6 cellular contexts compared by ENCODE assay signal in genomic region chr3:146104068-146104467, GRCh38.
"Had no signal": no experiment of that assay in that cellular context is flagged by ENCODE, and none has a peak within 500 bp of the region (broad histone marks: within the 10 kb centered on the region; RNA-seq: fewer than 3 reads in every experiment).

No MANE protein-coding gene starts in this region.

- DNase-seq: GM23248, H7, HCEC 1CT, IMR-90, KG1 had no signal

- H3K9ac ChIP-seq: GM23248 had no signal

- H3K4me3 ChIP-seq: GM23248, K562 had no signal

- ATAC-seq: K562 had no signal

- H3K27ac ChIP-seq: GM23248 had no signal
